In the genomic region with DNA sequence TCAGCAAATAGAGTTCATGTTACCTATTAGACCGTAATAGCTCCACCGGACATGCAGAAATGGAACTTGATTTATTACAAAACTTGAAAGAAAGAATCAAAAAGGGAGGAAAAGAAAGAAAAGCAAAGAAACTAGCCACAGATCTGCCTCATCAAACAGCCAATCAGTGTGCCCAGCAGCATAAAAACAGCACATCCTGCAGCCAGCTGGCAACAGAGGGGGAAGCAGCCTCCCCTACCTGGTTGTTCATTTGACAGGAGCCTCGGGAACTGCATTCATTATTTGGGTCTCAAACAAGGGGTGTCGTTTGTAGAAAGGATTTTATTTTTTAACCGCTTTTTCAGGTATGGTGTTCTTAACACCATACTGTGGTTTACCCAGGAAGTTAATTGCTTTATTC, we compare ENCODE assay signal across 19 cellular contexts.
DNase-seq lines count a peak whose midpoint lies in the region; FAIRE-seq and TF ChIP-seq lines count a peak whose summit lies in the region.
"Had no signal": no experiment of that assay in that cellular context is flagged by ENCODE, and none has a peak within 500 bp of the region (broad histone marks: within the 10 kb centered on the region; RNA-seq: fewer than 3 reads in every experiment).

No MANE protein-coding gene starts in this region.

- H3K27ac Mint-ChIP-seq in activated naive CD4-positive, alpha-beta T cell treated with anti-CD3 and anti-CD28 coated beads for 36 hours = no peak overlapping the region
- no peak overlapping the region for H3K27ac Mint-ChIP-seq in activated naive CD4-positive, alpha-beta T cell treated with anti-CD3 and anti-CD28 coated beads, Interleukin-2, amount 10 ng/mL, durations not matched to agents 7 days and 5 days

- no peaks in the 10 kb centered on the region for H3K36me3 ChIP-seq in esophagus squamous epithelium
- H3K36me3 ChIP-seq: HAP-1, MG63, SJCRH30 had no signal

- no peak overlapping the region for H3K4me3 ChIP-seq in Jurkat, Clone E6-1 (ENCODE audit: low read length)
- H3K4me3 ChIP-seq in esophagus squamous epithelium = no peak overlapping the region
- H3K4me3 ChIP-seq: HAP-1, MG63, SJCRH30 had no signal

- 67 to 71% methylated on average over 5 of the region's 5 CpGs for WGBS in esophagus squamous epithelium, 2 donors

- H3K4me1 ChIP-seq in esophagus squamous epithelium = peaks cover 0 to 11% (median 0%) of the 10 kb centered on the region in 3 donors
- H3K4me1 ChIP-seq: HAP-1, SJCRH30 had no signal

- H3K4me3 Mint-ChIP-seq in activated naive CD4-positive, alpha-beta T cell treated with anti-CD3 and anti-CD28 coated beads for 36 hours = no peak overlapping the region
- H3K4me3 Mint-ChIP-seq in activated naive CD4-positive, alpha-beta T cell treated with anti-CD3 and anti-CD28 coated beads, Interleukin-2, amount 10 ng/mL, durations not matched to agents 7 days and 5 days = no peak overlapping the region

- peaks cover 6% of the 10 kb centered on the region for H3K27me3 Mint-ChIP-seq in activated naive CD4-positive, alpha-beta T cell treated with anti-CD3 and anti-CD28 coated beads for 36 hours (ENCODE audit: low read depth)
- peaks cover 38% of the 10 kb centered on the region for H3K27me3 Mint-ChIP-seq in activated naive CD4-positive, alpha-beta T cell treated with anti-CD3 and anti-CD28 coated beads, Interleukin-2, amount 10 ng/mL, durations not matched to agents 7 days and 5 days

- no peak for TF ChIP-seq POLR2A in esophagus squamous epithelium (IDR thresholded peaks at IDR 0.05)

- peak; percentile 15 for DNase-seq in activated naive CD4-positive, alpha-beta T cell treated with anti-CD3 and anti-CD28 coated beads for 36 hours
- DNase-seq in activated naive CD4-positive, alpha-beta T cell treated with anti-CD3 and anti-CD28 coated beads, Interleukin-2, amount 10 ng/mL, durations not matched to agents 7 days and 5 days = no peak
- DNase-seq in Jurkat, Clone E6-1 (ENCODE audit: low read depth, low spot score) = peak; percentile 16
- DNase-seq in caudate nucleus (lab: John Stamatoyannopoulos, UW) = no peak
- no peak for DNase-seq in esophagus squamous epithelium (lab: John Stamatoyannopoulos, UW)
- DNase-seq in RCC 7860 (ENCODE audit: low spot score) = no peak
- no peak for DNase-seq in LoVo (ENCODE audit: low spot score)
- DNase-seq: C1 segment of cervical spinal cord, DMS79 treated with DMSO at 0.1 percent for 48 hours, MG63, NCI-H1048, NCI-H1436 treated with DMSO at 0.1 percent for 48 hours, NCI-H2029, NCI-H2171, NCI-H446, NCI-H82, SJCRH30 had no signal

- H3K9me3 Mint-ChIP-seq in activated naive CD4-positive, alpha-beta T cell treated with anti-CD3 and anti-CD28 coated beads for 36 hours = no peaks in the 10 kb centered on the region
- H3K9me3 Mint-ChIP-seq in activated naive CD4-positive, alpha-beta T cell treated with anti-CD3 and anti-CD28 coated beads, Interleukin-2, amount 10 ng/mL, durations not matched to agents 7 days and 5 days = no peaks in the 10 kb centered on the region

- no peaks in the 10 kb centered on the region for H3K36me3 Mint-ChIP-seq in activated naive CD4-positive, alpha-beta T cell treated with anti-CD3 and anti-CD28 coated beads for 36 hours (ENCODE audit: low read depth)
- H3K36me3 Mint-ChIP-seq in activated naive CD4-positive, alpha-beta T cell treated with anti-CD3 and anti-CD28 coated beads, Interleukin-2, amount 10 ng/mL, durations not matched to agents 7 days and 5 days = no peaks in the 10 kb centered on the region

- FAIRE-seq in RCC 7860 (lab: Jason Lieb, UNC) = no peak
- FAIRE-seq: D721Med had no signal

- H3K27ac ChIP-seq in caudate nucleus (ENCODE audit: low read depth, low read length) (peak overlapping the region; percentile 9), esophagus squamous epithelium (no peak overlapping the region)
- H3K27ac ChIP-seq: SJCRH30 had no signal

- intact Hi-C loops in activated naive CD4-positive, alpha-beta T cell treated with anti-CD3 and anti-CD28 coated beads for 36 hours (cut with micrococcal nuclease) = no loop called here
- intact Hi-C loops in esophagus squamous epithelium (cut with DNase I) = no loop called here

- TF ChIP-seq CTCF in esophagus squamous epithelium (IDR thresholded peaks at IDR 0.05) = no peak

- H3K4me1 Mint-ChIP-seq in activated naive CD4-positive, alpha-beta T cell treated with anti-CD3 and anti-CD28 coated beads for 36 hours (ENCODE audit: low read depth) = peaks cover 32% of the 10 kb centered on the region
- peaks cover 24% of the 10 kb centered on the region for H3K4me1 Mint-ChIP-seq in activated naive CD4-positive, alpha-beta T cell treated with anti-CD3 and anti-CD28 coated beads, Interleukin-2, amount 10 ng/mL, durations not matched to agents 7 days and 5 days

- peaks cover 0 to 70% (median 0%) of the 10 kb centered on the region in 4 donors for H3K27me3 ChIP-seq in esophagus squamous epithelium
- H3K27me3 ChIP-seq: MG63, SJCRH30 had no signal

- no peaks in the 10 kb centered on the region for H3K9me3 ChIP-seq in esophagus squamous epithelium
- H3K9me3 ChIP-seq: HAP-1, MG63, SJCRH30 had no signal

- CTCF ChIA-PET in activated naive CD4-positive, alpha-beta T cell treated with anti-CD3 and anti-CD28 coated beads for 36 hours (lab: Charles Lee) = no interaction called here
- CTCF ChIA-PET in activated naive CD4-positive, alpha-beta T cell treated with anti-CD3 and anti-CD28 coated beads, Interleukin-2, amount 10 ng/mL, durations not matched to agents 7 days and 5 days (lab: Charles Lee) = no interaction called here

Comparison
In these comparisons a context has a peak if more than half of its experiments do, and no peak if none do; other contexts are left out.
1. DNase-seq: peak in activated naive CD4-positive, alpha-beta T cell treated with anti-CD3 and anti-CD28 coated beads for 36 hours (single experiment) and Jurkat, Clone E6-1 (single experiment); none in activated naive CD4-positive, alpha-beta T cell treated with anti-CD3 and anti-CD28 coated beads, Interleukin-2, amount 10 ng/mL, durations not matched to agents 7 days and 5 days (single experiment), caudate nucleus (0 of 61), esophagus squamous epithelium (single experiment), RCC 7860 (single experiment) and LoVo (single experiment).